1 cellular context compared by ENCODE assay signal in genomic region chr4:1763070-1763549, GRCh38.
TF ChIP-seq lines count a peak whose summit lies in the region.

No MANE protein-coding gene starts in this region.

TF ChIP-seq in HepG2, 621 proteins besides CTCF, POLR2A, EP300 and RAD21:
- TF ChIP-seq ZNF747 (CRISPR knock-in tag; IDR thresholded peaks at IDR 0.05; ENCODE audit: borderline replicate concordance) (no peak), ZFX (CRISPR knock-in tag; IDR thresholded peaks at IDR 0.05; ENCODE audit: low read depth) (peak; percentile 12; the same call in 1 of the 2 replicates), NONO (IDR thresholded peaks at IDR 0.05) (no peak), NONO (CRISPR knock-in tag; conservative IDR thresholded peaks at IDR 0.05) (0 out of 2 replicates have a peak, but pooled peaks have one; percentile 16), ZNF574 (CRISPR knock-in tag; IDR thresholded peaks at IDR 0.05) (0 out of 2 replicates have a peak, but pooled peaks have one; percentile 13), POLR2G (IDR thresholded peaks at IDR 0.05; ENCODE audit: low read depth, low read length) (0 out of 2 replicates have a peak, but pooled peaks have one; percentile 17), ELF3 (CRISPR knock-in tag; IDR thresholded peaks at IDR 0.05) (no peak), GABPB1 (CRISPR knock-in tag; IDR thresholded peaks at IDR 0.05) (peak; percentile 27; the same call in 1 of the 2 replicates), GZF1 (CRISPR knock-in tag; IDR thresholded peaks at IDR 0.05) (0 out of 2 replicates have a peak, but pooled peaks have one; percentile 20), MBD4 (IDR thresholded peaks at IDR 0.05; ENCODE audit: borderline replicate concordance, low read length) (no peak), AGO2 (optimal IDR thresholded peaks at IDR 0.05; ENCODE audit: low read depth, low read length) (peak; percentile 12), NFKB2 (CRISPR knock-in tag; IDR thresholded peaks at IDR 0.05; ENCODE audit: borderline replicate concordance) (0 out of 2 replicates have a peak, but pooled peaks have one; percentile 8), ZFP91 (CRISPR knock-in tag; IDR thresholded peaks at IDR 0.05; ENCODE audit: borderline replicate concordance) (no peak; the same call in 1 of the 2 replicates), KDM2A (CRISPR knock-in tag; IDR thresholded peaks at IDR 0.05; ENCODE audit: borderline replicate concordance, low read depth) (0 out of 2 replicates have a peak, but pooled peaks have one; percentile 1), ZNF326 (CRISPR knock-in tag; IDR thresholded peaks at IDR 0.05; ENCODE audit: borderline replicate concordance) (peak; percentile 90), ZNF687 (CRISPR knock-in tag; IDR thresholded peaks at IDR 0.05) (peak; percentile 43; the same call in 1 of the 2 replicates), ZNF446 (CRISPR knock-in tag; IDR thresholded peaks at IDR 0.05) (0 out of 2 replicates have a peak, but pooled peaks have one; percentile 28), MZF1 (CRISPR knock-in tag; IDR thresholded peaks at IDR 0.05; ENCODE audit: borderline replicate concordance) (no peak), ZNF30 (CRISPR knock-in tag; IDR thresholded peaks at IDR 0.05) (0 out of 2 replicates have a peak, but pooled peaks have one; percentile 25), ZBTB20 (CRISPR knock-in tag; IDR thresholded peaks at IDR 0.05; ENCODE audit: borderline replicate concordance, low read depth) (no peak)
